Comparison of ENCODE assay signal across 8 cellular contexts in the genomic region with DNA sequence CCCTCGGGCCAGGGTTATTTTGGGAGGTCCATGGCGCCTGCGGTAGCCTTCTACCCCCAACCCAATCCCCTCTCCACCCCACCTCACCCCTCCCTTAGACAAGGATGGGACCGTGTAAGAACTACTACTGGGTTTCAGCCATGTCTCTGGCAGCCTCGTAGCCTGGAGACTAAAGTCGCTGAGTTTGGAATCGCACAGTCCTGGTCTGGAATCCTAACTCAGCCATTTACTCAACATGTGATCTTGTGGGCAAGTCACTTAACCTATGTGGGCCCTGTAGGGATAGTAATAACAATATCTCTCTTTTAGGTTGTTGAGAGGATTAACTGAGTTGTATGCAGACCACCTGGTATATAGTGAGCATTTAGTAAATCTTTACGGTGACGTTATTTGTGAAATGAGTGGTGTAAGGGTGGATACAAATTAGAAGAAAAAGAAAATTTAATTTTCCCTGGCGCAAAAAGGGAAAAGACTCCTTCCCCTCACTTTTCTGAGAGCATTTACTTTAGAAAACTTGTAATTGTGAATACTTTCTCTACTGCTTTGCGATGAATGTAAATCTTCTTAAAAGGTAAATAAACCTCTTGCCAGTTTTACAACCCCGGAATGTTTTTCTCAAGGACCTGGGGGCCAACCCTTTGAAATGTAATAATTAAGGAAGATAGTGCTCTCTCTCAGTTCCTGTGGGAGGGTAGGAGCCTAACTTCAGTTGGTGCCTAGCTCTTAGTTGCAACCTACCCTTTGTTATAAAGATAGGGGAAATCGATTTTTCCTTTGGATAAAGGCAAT. TPM values are rescaled to one million over a fixed set of nuclear protein-coding genes. Genes with fewer than 3 reads are reported as not detected.
A peak's percentile ranks its signal among the peaks of the same experiment; 100 is the strongest.
DNase-seq lines count a peak whose midpoint lies in the region; ATAC-seq, FAIRE-seq and TF ChIP-seq lines count a peak whose summit lies in the region.

No MANE protein-coding gene starts in this region.

- FAIRE-seq in small intestine (lab: Jason Lieb, UNC): no peak

- peaks cover 19 to 22% of the 10 kb centered on the region in 2 donors for H3K36me3 Mint-ChIP-seq in activated naive CD4-positive, alpha-beta T cell treated with anti-CD3 and anti-CD28 coated beads, Interleukin-2, amount 50 U/mL, for 72 hours

- no peaks in the 10 kb centered on the region for H3K9me3 Mint-ChIP-seq in activated naive CD4-positive, alpha-beta T cell treated with anti-CD3 and anti-CD28 coated beads, Interleukin-2, amount 50 U/mL, for 72 hours

- peak; percentile 32 for ATAC-seq in GM21526 (IDR thresholded peaks at IDR 0.05; ENCODE audit: low FRiP score, unreplicated experiment)
- ATAC-seq in activated naive CD4-positive, alpha-beta T cell treated with anti-CD3 and anti-CD28 coated beads, Interleukin-2, amount 50 U/mL, for 72 hours: peak; percentile 59 to 63

- peak overlapping the region; percentile 80 to 97 for H3K27ac ChIP-seq in small intestine (ENCODE audit: low read depth in 1 of 2, low read length in 1 of 2)

- intact Hi-C loops in posterior vena cava (cut with DNase I): no loop called here
- intact Hi-C loops in head of caudate nucleus (cut with DNase I): no loop called here

- no peaks in the 10 kb centered on the region for H3K9me3 ChIP-seq in small intestine (ENCODE audit: control insufficient read depth, low read depth)

- peaks cover 0 to 2% of the 10 kb centered on the region in 2 donors for H3K4me1 ChIP-seq in small intestine (ENCODE audit: control insufficient read depth in 2 of 2, insufficient read depth in 1 of 2, low read depth in 1 of 2, low read length in 1 of 2)

- H3K27ac Mint-ChIP-seq in activated naive CD4-positive, alpha-beta T cell treated with anti-CD3 and anti-CD28 coated beads, Interleukin-2, amount 50 U/mL, for 72 hours: peak overlapping the region; percentile 96

- no peaks in the 10 kb centered on the region for H3K27me3 ChIP-seq in small intestine (ENCODE audit: control insufficient read depth in 2 of 2, insufficient read depth in 2 of 2, low read length in 2 of 2)

- 13 to 27% (median 22%) methylated on average over 13 of the region's 13 CpGs for WGBS in small intestine, 3 donors

- H3K4me3 ChIP-seq in LNCaP clone FGC (ENCODE audit: low read depth, low read length) (peak overlapping the region; percentile 99), iPS-11a (ENCODE audit: low read depth, low read length) (peak overlapping the region; percentile 81), small intestine (ENCODE audit: low read depth in 1 of 2, low read length in 2 of 2) (peak overlapping the region; percentile 75 to 96)

- TF ChIP-seq CTCF in LNCaP clone FGC (IDR thresholded peaks at IDR 0.05; ENCODE audit: control insufficient read depth, extremely low read depth, insufficient read depth): no peak

- H3K36me3 ChIP-seq in small intestine (ENCODE audit: control insufficient read depth in 2 of 2, insufficient read depth in 2 of 2, low read length in 2 of 2): peaks cover 2% of the 10 kb centered on the region in 2 donors

- DNase-seq in DMS153 treated with DMSO at 0.1 percent for 48 hours (lab: John Stamatoyannopoulos, UW; ENCODE audit: unreplicated experiment) (peak; percentile 79), LNCaP clone FGC (ENCODE audit: low read depth) (no peak), small intestine (peak; percentile 18), posterior vena cava (ENCODE audit: low spot score) (no peak), head of caudate nucleus (no peak)
- DNase-seq in activated naive CD4-positive, alpha-beta T cell treated with anti-CD3 and anti-CD28 coated beads, Interleukin-2, amount 50 U/mL, for 72 hours (ENCODE audit: low spot score in 2 of 2): peak in 1 of 2 donors; percentile 13

RNA-seq across cellular contexts. Expression of a gene that starts 0.6 kb away (rescaled TPM):
- total RNA-seq in activated naive CD4-positive, alpha-beta T cell treated with anti-CD3 and anti-CD28 coated beads, Interleukin-2, amount 50 U/mL, for 72 hours: 100 to 1,000 TPM; 113 to 117 TPM
- 100 to 1,000 TPM; 102 to 122 (median 116) TPM for polyA plus RNA-seq in small intestine
- total RNA-seq in posterior vena cava: 10 to 100 TPM; 46.4 to 48.3 TPM

RNA-seq across cellular contexts. Expression of a gene that starts 14.5 kb away (rescaled TPM):
- 1 to 10 TPM; 1.6 to 4.8 TPM for total RNA-seq in activated naive CD4-positive, alpha-beta T cell treated with anti-CD3 and anti-CD28 coated beads, Interleukin-2, amount 50 U/mL, for 72 hours
- 1 to 10 TPM in 2 of 3 donors, under 1 TPM in 1; 0.89 to 4.3 (median 1.4) TPM for polyA plus RNA-seq in small intestine
- 1 to 10 TPM; 5.7 to 7.1 TPM for total RNA-seq in posterior vena cava

RNA-seq across cellular contexts. Expression of a gene that starts 17.9 kb away (rescaled TPM):
- 1 to 10 TPM in 1 of 2 donors, under 1 TPM in 1; 0.61 to 1.5 TPM for total RNA-seq in activated naive CD4-positive, alpha-beta T cell treated with anti-CD3 and anti-CD28 coated beads, Interleukin-2, amount 50 U/mL, for 72 hours
- 1 to 10 TPM; 1.4 to 5.1 (median 2.4) TPM for polyA plus RNA-seq in small intestine
- 10 to 100 TPM; 19.6 to 33.4 TPM for total RNA-seq in posterior vena cava

Comparison
In these comparisons a context has a peak if more than half of its experiments do, and no peak if none do; other contexts are left out.
1. DNase-seq: peak in DMS153 treated with DMSO at 0.1 percent for 48 hours (single experiment) and small intestine (single experiment); none in LNCaP clone FGC (single experiment), posterior vena cava (single experiment) and head of caudate nucleus (0 of 42).
2. RNA of a gene that starts 17.9 kb away (total RNA-seq): 19.6 to 33.4 TPM in posterior vena cava; 0.61 to 1.5 TPM in activated naive CD4-positive, alpha-beta T cell treated with anti-CD3 and anti-CD28 coated beads, Interleukin-2, amount 50 U/mL, for 72 hours; every median in the first group is over 4 times any median in the second.
3. Peak in every context shown above with its lines, with median percentiles within 50 percentile points of each other: H3K4me3 ChIP-seq.